Comparison of ENCODE assay signal across 31 cellular contexts in genomic region chr4:70724463-70724862, GRCh38. TPM values are rescaled to one million over a fixed set of nuclear protein-coding genes. Genes with fewer than 3 reads are reported as not detected.
"Had no signal": no experiment of that assay in that cellular context is flagged by ENCODE, and none has a peak within 500 bp of the region (broad histone marks: within the 10 kb centered on the region; RNA-seq: fewer than 3 reads in every experiment).

No MANE protein-coding gene starts in this region.

- H3K36me3 ChIP-seq: breast epithelium, gastrocnemius medialis, left ventricle myocardium inferior, neutrophil, ovary, right atrium auricular region, uterus had no signal

- H3K36me3 Mint-ChIP-seq: activated naive CD4-positive, alpha-beta T cell treated with anti-CD3 and anti-CD28 coated beads, Interleukin-2, amount 10 ng/mL, durations not matched to agents 7 days and 5 days; activated naive CD8-positive, alpha-beta T cell treated with anti-CD3 and anti-CD28 coated beads, Interleukin-2, amount 10 ng/mL, durations not matched to agents 7 days and 5 days; natural killer cell treated with Interleukin-12 subunit alpha and Interleukin-12 subunit beta and Interleukin-15 and Interleukin-18, amount 100 ng/mL, for 72 hours; WTC11 had no signal

- H3K9me3 ChIP-seq: breast epithelium, gastrocnemius medialis, left ventricle myocardium inferior, mucosa of descending colon, neutrophil, ovary, right atrium auricular region, uterus had no signal

- H3K4me3 Mint-ChIP-seq: activated CD4-positive, alpha-beta memory T cell treated with anti-CD3 and anti-CD28 coated beads, Interleukin-2, amount 10 ng/mL, durations not matched to agents 7 days and 5 days; activated CD4-positive, alpha-beta T cell treated with anti-CD3 and anti-CD28 coated beads, Interleukin-2, amount 10 ng/mL, durations not matched to agents 7 days and 5 days; activated naive CD4-positive, alpha-beta T cell treated with anti-CD3 and anti-CD28 coated beads, Interleukin-2, amount 10 ng/mL, durations not matched to agents 7 days and 5 days; activated naive CD8-positive, alpha-beta T cell treated with anti-CD3 and anti-CD28 coated beads, Interleukin-2, amount 10 ng/mL, durations not matched to agents 7 days and 5 days; activated T-cell treated with anti-CD3 and anti-CD28 coated beads, Interleukin-2, amount 50 U/mL, for 24 hours; natural killer cell treated with Interleukin-12 subunit alpha and Interleukin-12 subunit beta and Interleukin-15 and Interleukin-18, amount 100 ng/mL, for 72 hours; stimulated activated naive CD8-positive, alpha-beta T cell treated with anti-CD3 and anti-CD28 coated beads, Interleukin-15, Interleukin-2, amounts not matched to agents 100 ng/mL and 50 ng/mL, for 24 hours; WTC11 had no signal

- ATAC-seq: gastrocnemius medialis; mucosa of descending colon; natural killer cell treated with Interleukin-12 subunit alpha and Interleukin-12 subunit beta and Interleukin-15 and Interleukin-18, amount 100 ng/mL, for 72 hours; WTC11 had no signal

- H3K27ac ChIP-seq: breast epithelium, gastrocnemius medialis, hepatocyte, left ventricle myocardium inferior, neutrophil, ovary, right atrium auricular region, uterus had no signal

- H3K9me3 Mint-ChIP-seq: activated CD4-positive, alpha-beta memory T cell treated with anti-CD3 and anti-CD28 coated beads, Interleukin-2, amount 10 ng/mL, durations not matched to agents 7 days and 5 days; activated CD4-positive, alpha-beta T cell treated with anti-CD3 and anti-CD28 coated beads, Interleukin-2, amount 10 ng/mL, durations not matched to agents 7 days and 5 days; activated naive CD4-positive, alpha-beta T cell treated with anti-CD3 and anti-CD28 coated beads, Interleukin-2, amount 10 ng/mL, durations not matched to agents 7 days and 5 days; activated naive CD8-positive, alpha-beta T cell treated with anti-CD3 and anti-CD28 coated beads, Interleukin-2, amount 10 ng/mL, durations not matched to agents 7 days and 5 days; activated T-cell treated with anti-CD3 and anti-CD28 coated beads, Interleukin-2, amount 50 U/mL, for 24 hours; natural killer cell treated with Interleukin-12 subunit alpha and Interleukin-12 subunit beta and Interleukin-15 and Interleukin-18, amount 100 ng/mL, for 72 hours; stimulated activated naive CD8-positive, alpha-beta T cell treated with anti-CD3 and anti-CD28 coated beads, Interleukin-15, Interleukin-2, amounts not matched to agents 100 ng/mL and 50 ng/mL, for 24 hours; type B pancreatic cell; WTC11 had no signal

- FAIRE-seq: astrocyte had no signal

- H3K27me3 ChIP-seq: breast epithelium, gastrocnemius medialis, hepatocyte, neutrophil, ovary, right atrium auricular region, uterus had no signal

- DNase-seq: activated CD4-positive, alpha-beta memory T cell treated with anti-CD3 and anti-CD28 coated beads, Interleukin-2, amount 10 ng/mL, durations not matched to agents 7 days and 5 days; activated CD4-positive, alpha-beta T cell treated with anti-CD3 and anti-CD28 coated beads for 1 hour; activated CD4-positive, alpha-beta T cell treated with anti-CD3 and anti-CD28 coated beads, Interleukin-2, amount 10 ng/mL, durations not matched to agents 7 days and 5 days; activated CD8-positive, alpha-beta memory T cell treated with anti-CD3 and anti-CD28 coated beads, Interleukin-2, amount 50 U/mL, for 48 hours; activated gamma-delta T cell; activated naive CD4-positive, alpha-beta T cell treated with anti-CD3 and anti-CD28 coated beads, Interleukin-2, amount 10 ng/mL, durations not matched to agents 7 days and 5 days; activated naive CD8-positive, alpha-beta T cell treated with anti-CD3 and anti-CD28 coated beads, Interleukin-2, amount 10 ng/mL, durations not matched to agents 7 days and 5 days; activated T-cell treated with anti-CD3 and anti-CD28 coated beads, Interleukin-2, amount 50 U/mL, for 24 hours; amniotic stem cell; central memory CD4-positive, alpha-beta T cell; gastrocnemius medialis; islet precursor cell; left ventricle myocardium inferior; mesendoderm; mucosa of descending colon; ovary; stimulated activated CD4-positive, alpha-beta T cell treated with anti-CD3 and anti-CD28 coated beads, Interleukin-4, amount 100 ng/mL, for 1 hour; T-helper 2 cell; uterus had no signal

- H3K4me3 ChIP-seq: breast epithelium, gastrocnemius medialis, hepatocyte, lung, mucosa of descending colon, right atrium auricular region had no signal

- H3K4me1 ChIP-seq: breast epithelium, uterus had no signal

- H2AFZ ChIP-seq: hepatocyte had no signal

- H3K27ac Mint-ChIP-seq: activated CD4-positive, alpha-beta memory T cell treated with anti-CD3 and anti-CD28 coated beads, Interleukin-2, amount 10 ng/mL, durations not matched to agents 7 days and 5 days; activated CD4-positive, alpha-beta T cell treated with anti-CD3 and anti-CD28 coated beads, Interleukin-2, amount 10 ng/mL, durations not matched to agents 7 days and 5 days; activated naive CD4-positive, alpha-beta T cell treated with anti-CD3 and anti-CD28 coated beads, Interleukin-2, amount 10 ng/mL, durations not matched to agents 7 days and 5 days; activated naive CD8-positive, alpha-beta T cell treated with anti-CD3 and anti-CD28 coated beads, Interleukin-2, amount 10 ng/mL, durations not matched to agents 7 days and 5 days; activated T-cell treated with anti-CD3 and anti-CD28 coated beads, Interleukin-2, amount 50 U/mL, for 24 hours; natural killer cell treated with Interleukin-12 subunit alpha and Interleukin-12 subunit beta and Interleukin-15 and Interleukin-18, amount 100 ng/mL, for 72 hours; stimulated activated naive CD8-positive, alpha-beta T cell treated with anti-CD3 and anti-CD28 coated beads, Interleukin-15, Interleukin-2, amounts not matched to agents 100 ng/mL and 50 ng/mL, for 24 hours; type B pancreatic cell; WTC11 had no signal

- H3K27me3 Mint-ChIP-seq: activated CD4-positive, alpha-beta memory T cell treated with anti-CD3 and anti-CD28 coated beads, Interleukin-2, amount 10 ng/mL, durations not matched to agents 7 days and 5 days; activated CD4-positive, alpha-beta T cell treated with anti-CD3 and anti-CD28 coated beads, Interleukin-2, amount 10 ng/mL, durations not matched to agents 7 days and 5 days; activated naive CD4-positive, alpha-beta T cell treated with anti-CD3 and anti-CD28 coated beads, Interleukin-2, amount 10 ng/mL, durations not matched to agents 7 days and 5 days; activated naive CD8-positive, alpha-beta T cell treated with anti-CD3 and anti-CD28 coated beads, Interleukin-2, amount 10 ng/mL, durations not matched to agents 7 days and 5 days; activated T-cell treated with anti-CD3 and anti-CD28 coated beads, Interleukin-2, amount 50 U/mL, for 24 hours; natural killer cell treated with Interleukin-12 subunit alpha and Interleukin-12 subunit beta and Interleukin-15 and Interleukin-18, amount 100 ng/mL, for 72 hours; stimulated activated naive CD8-positive, alpha-beta T cell treated with anti-CD3 and anti-CD28 coated beads, Interleukin-15, Interleukin-2, amounts not matched to agents 100 ng/mL and 50 ng/mL, for 24 hours; type B pancreatic cell had no signal

RNA-seq across cellular contexts. Expression of gene JCHAIN, which starts 58.2 kb away (rescaled TPM):
- total RNA-seq: astrocyte, epithelial cell of proximal tubule, hepatocyte, pulmonary artery endothelial cell had no signal
- polyA plus RNA-seq: hepatocyte had no signal
